Comparison of ENCODE assay signal across 34 cellular contexts in genomic region chr4:113907559-113907958, GRCh38.
"Had no signal": no experiment of that assay in that cellular context is flagged by ENCODE, and none has a peak within 500 bp of the region (broad histone marks: within the 10 kb centered on the region; RNA-seq: fewer than 3 reads in every experiment).

No MANE protein-coding gene starts in this region.

- H3K9me3 Mint-ChIP-seq: activated naive CD4-positive, alpha-beta T cell treated with anti-CD3 and anti-CD28 coated beads, Interleukin-2, amount 50 U/mL, for 24 hours; central memory CD8-positive, alpha-beta T cell had no signal

- H3K27ac Mint-ChIP-seq: activated B cell treated with CpG ODN at 0.5 μM for 24 hours; activated CD4-positive, alpha-beta memory T cell treated with anti-CD3 and anti-CD28 coated beads, Interleukin-2, amount 10 ng/mL, durations not matched to agents 7 days and 5 days; activated CD4-positive, alpha-beta T cell treated with anti-CD3 and anti-CD28 coated beads for 36 hours; activated CD4-positive, alpha-beta T cell treated with anti-CD3 and anti-CD28 coated beads, Interleukin-2, amount 10 ng/mL, durations not matched to agents 7 days and 5 days; activated CD8-positive, alpha-beta memory T cell treated with anti-CD3 and anti-CD28 coated beads, Interleukin-2, amount 10 ng/mL, durations not matched to agents 7 days and 5 days; activated CD8-positive, alpha-beta T cell treated with anti-CD3 and anti-CD28 coated beads, Interleukin-2, amount 10 ng/mL, durations not matched to agents 7 days and 5 days; activated naive CD4-positive, alpha-beta T cell treated with anti-CD3 and anti-CD28 coated beads, Interleukin-2, amount 10 ng/mL, durations not matched to agents 7 days and 5 days; activated naive CD8-positive, alpha-beta T cell treated with anti-CD3 and anti-CD28 coated beads, Interleukin-2, amount 10 ng/mL, durations not matched to agents 7 days and 5 days; activated naive CD8-positive, alpha-beta T cell treated with anti-CD3 and anti-CD28 coated beads, Interleukin-2, amount 50 U/mL, for 24 hours; activated T-cell treated with anti-CD3 and anti-CD28 coated beads, Interleukin-2, amount 50 U/mL, for 24 hours; activated T-helper 2 cell treated with anti-CD3 and anti-CD28 coated beads, Interferon-gamma antibody, Interleukin-2, Interleukin-4, amounts not matched to agents 10 μg/mL and 5 μg/mL and 100 μg/mL, durations not matched to agents 14 hours and 24 hours and 36 hours; brain; T-helper 2 cell treated with Interferon-gamma antibody and Interleukin-4, amounts not matched to agents 5 μg/mL and 100 μg/mL, for 36 hours had no signal

- H3K27me3 ChIP-seq: ascending aorta, cardiac muscle cell, colonic mucosa had no signal

- H3K4me1 ChIP-seq: ascending aorta, colonic mucosa had no signal

- DNase-seq: activated B cell treated with CpG ODN at 0.5 μM for 24 hours; activated CD4-positive, alpha-beta memory T cell treated with anti-CD3 and anti-CD28 coated beads, Interleukin-2, amount 10 ng/mL, durations not matched to agents 7 days and 5 days; activated CD4-positive, alpha-beta T cell treated with anti-CD3 and anti-CD28 coated beads for 1 hour; activated CD4-positive, alpha-beta T cell treated with anti-CD3 and anti-CD28 coated beads for 36 hours; activated CD4-positive, alpha-beta T cell treated with anti-CD3 and anti-CD28 coated beads for 48 hours; activated CD4-positive, alpha-beta T cell treated with anti-CD3 and anti-CD28 coated beads, Interleukin-2, amount 10 ng/mL, durations not matched to agents 7 days and 5 days; activated CD4-positive, alpha-beta T cell treated with anti-CD3 and anti-CD28 coated beads, Interleukin-2, amount 50 U/mL, for 48 hours; activated CD8-positive, alpha-beta memory T cell treated with anti-CD3 and anti-CD28 coated beads for 24 hours; activated CD8-positive, alpha-beta memory T cell treated with anti-CD3 and anti-CD28 coated beads, Interleukin-2, amount 10 ng/mL, durations not matched to agents 7 days and 5 days; activated CD8-positive, alpha-beta memory T cell treated with anti-CD3 and anti-CD28 coated beads, Interleukin-2, amount 50 U/mL, for 48 hours; activated CD8-positive, alpha-beta T cell treated with anti-CD3 and anti-CD28 coated beads, Interleukin-2, amount 10 ng/mL, durations not matched to agents 7 days and 5 days; activated effector memory CD4-positive, alpha-beta T cell treated with Interleukin-2 at 50 U/mL for 16 hours; activated gamma-delta T cell; activated naive CD4-positive, alpha-beta T cell treated with anti-CD3 and anti-CD28 coated beads, Interleukin-2, amount 10 ng/mL, durations not matched to agents 7 days and 5 days; activated naive CD4-positive, alpha-beta T cell treated with Interleukin-2 at 50 U/mL for 16 hours; activated naive CD8-positive, alpha-beta T cell treated with anti-CD3 and anti-CD28 coated beads, Interleukin-2, amount 10 ng/mL, durations not matched to agents 7 days and 5 days; activated naive CD8-positive, alpha-beta T cell treated with anti-CD3 and anti-CD28 coated beads, Interleukin-2, amount 50 U/mL, for 24 hours; activated T-cell treated with anti-CD3 and anti-CD28 coated beads, Interleukin-2, amount 50 U/mL, for 24 hours; activated T-cell treated with anti-CD3 and anti-CD28 coated beads, Interleukin-2, amount 50 U/mL, for 48 hours; amygdala; anterior cingulate cortex; caudate nucleus; cerebellar nuclear complex; colonic mucosa; T-helper 9 cell had no signal

- H3K27ac ChIP-seq: ascending aorta, cardiac muscle cell, colonic mucosa, VCaP had no signal

- H3K4me3 Mint-ChIP-seq: activated B cell treated with CpG ODN at 0.5 μM for 24 hours; activated CD4-positive, alpha-beta memory T cell treated with anti-CD3 and anti-CD28 coated beads, Interleukin-2, amount 10 ng/mL, durations not matched to agents 7 days and 5 days; activated CD4-positive, alpha-beta T cell treated with anti-CD3 and anti-CD28 coated beads for 36 hours; activated CD4-positive, alpha-beta T cell treated with anti-CD3 and anti-CD28 coated beads, Interleukin-2, amount 10 ng/mL, durations not matched to agents 7 days and 5 days; activated CD8-positive, alpha-beta memory T cell treated with anti-CD3 and anti-CD28 coated beads, Interleukin-2, amount 10 ng/mL, durations not matched to agents 7 days and 5 days; activated CD8-positive, alpha-beta T cell treated with anti-CD3 and anti-CD28 coated beads, Interleukin-2, amount 10 ng/mL, durations not matched to agents 7 days and 5 days; activated naive CD4-positive, alpha-beta T cell treated with anti-CD3 and anti-CD28 coated beads, Interleukin-2, amount 10 ng/mL, durations not matched to agents 7 days and 5 days; activated naive CD4-positive, alpha-beta T cell treated with anti-CD3 and anti-CD28 coated beads, Interleukin-2, amount 50 U/mL, for 24 hours; activated naive CD8-positive, alpha-beta T cell treated with anti-CD3 and anti-CD28 coated beads, Interleukin-2, amount 10 ng/mL, durations not matched to agents 7 days and 5 days; activated naive CD8-positive, alpha-beta T cell treated with anti-CD3 and anti-CD28 coated beads, Interleukin-2, amount 50 U/mL, for 24 hours; activated T-cell treated with anti-CD3 and anti-CD28 coated beads, Interleukin-2, amount 50 U/mL, for 24 hours; brain; central memory CD8-positive, alpha-beta T cell; T-helper 2 cell treated with Interferon-gamma antibody and Interleukin-4, amounts not matched to agents 5 μg/mL and 100 μg/mL, for 36 hours had no signal

- H3K4me1 Mint-ChIP-seq: activated B cell treated with CpG ODN at 0.5 μM for 24 hours, brain had no signal

- H3K36me3 ChIP-seq: cardiac muscle cell, colonic mucosa had no signal

- H3K36me3 Mint-ChIP-seq: activated naive CD4-positive, alpha-beta T cell treated with anti-CD3 and anti-CD28 coated beads, Interleukin-2, amount 10 ng/mL, durations not matched to agents 7 days and 5 days; brain had no signal

- ATAC-seq: activated CD4-positive, alpha-beta T cell treated with anti-CD3 and anti-CD28 coated beads for 36 hours; activated CD4-positive, CD25-positive, alpha-beta regulatory T cell treated with anti-CD3 and anti-CD28 coated beads, Interleukin-2, amount 50 U/mL, for 24 hours; activated CD8-positive, alpha-beta memory T cell treated with anti-CD3 and anti-CD28 coated beads, Interleukin-2, amount 10 ng/mL, durations not matched to agents 7 days and 5 days; activated CD8-positive, alpha-beta T cell treated with anti-CD3 and anti-CD28 coated beads, Interleukin-2, amount 10 ng/mL, durations not matched to agents 7 days and 5 days; activated naive CD8-positive, alpha-beta T cell treated with anti-CD3 and anti-CD28 coated beads, Interleukin-2, amount 50 U/mL, for 24 hours had no signal

- H3K9me3 ChIP-seq: ascending aorta, colonic mucosa had no signal

- H3K4me3 ChIP-seq: ascending aorta, cardiac muscle cell, colonic mucosa had no signal

- H3K27me3 Mint-ChIP-seq: activated CD4-positive, alpha-beta T cell treated with anti-CD3 and anti-CD28 coated beads for 36 hours; activated CD4-positive, alpha-beta T cell treated with anti-CD3 and anti-CD28 coated beads, Interleukin-2, amount 10 ng/mL, durations not matched to agents 7 days and 5 days; activated naive CD4-positive, alpha-beta T cell treated with anti-CD3 and anti-CD28 coated beads, Interleukin-2, amount 10 ng/mL, durations not matched to agents 7 days and 5 days; activated naive CD4-positive, alpha-beta T cell treated with anti-CD3 and anti-CD28 coated beads, Interleukin-2, amount 50 U/mL, for 24 hours; activated naive CD8-positive, alpha-beta T cell treated with anti-CD3 and anti-CD28 coated beads, Interleukin-2, amount 10 ng/mL, durations not matched to agents 7 days and 5 days; activated naive CD8-positive, alpha-beta T cell treated with anti-CD3 and anti-CD28 coated beads, Interleukin-2, amount 50 U/mL, for 24 hours; activated T-cell treated with anti-CD3 and anti-CD28 coated beads, Interleukin-2, amount 50 U/mL, for 24 hours; central memory CD8-positive, alpha-beta T cell had no signal
